ENCODE assay signal across 12 cellular contexts in genomic region chr3:188446014-188446413, GRCh38.
DNase-seq lines count a peak whose midpoint lies in the region; ATAC-seq and TF ChIP-seq lines count a peak whose summit lies in the region.
"Had no signal": no experiment of that assay in that cellular context is flagged by ENCODE, and none has a peak within 500 bp of the region (broad histone marks: within the 10 kb centered on the region; RNA-seq: fewer than 3 reads in every experiment).

No MANE protein-coding gene starts in this region.

- ATAC-seq in GM19324 (IDR thresholded peaks at IDR 0.05; ENCODE audit: low FRiP score, unreplicated experiment) (peak; percentile 78), HG02885 (IDR thresholded peaks at IDR 0.05; ENCODE audit: poor library complexity, unreplicated experiment) (peak; percentile 78)
- ATAC-seq: Panc1 had no signal

- intact Hi-C loops in uterus (cut with DNase I; ENCODE audit: low total_unique reads): no loop called here

- no peak overlapping the region for H3K4me3 ChIP-seq in BLaER1 treated with 17β-estradiol and CSF1 and Interleukin-3, amounts not matched to agents 10 nM and 100 nM
- no peak overlapping the region for H3K4me3 ChIP-seq in uterus

- peaks cover 5 to 42% (median 33%) of the 10 kb centered on the region in 11 experiments; a peak in 21 of 22 replicates for H3K9me3 ChIP-seq in BLaER1 treated with 17β-estradiol and CSF1 and Interleukin-3, amounts not matched to agents 10 nM and 100 nM (replicated peaks in 1 of 11)
- H3K9me3 ChIP-seq in uterus: no peaks in the 10 kb centered on the region

- no peaks in the 10 kb centered on the region for H3K27me3 ChIP-seq in BLaER1 treated with 17β-estradiol and CSF1 and Interleukin-3, amounts not matched to agents 10 nM and 100 nM
- no peaks in the 10 kb centered on the region for H3K27me3 ChIP-seq in uterus

- H4K20me1 ChIP-seq in BLaER1 treated with 17β-estradiol and CSF1 and Interleukin-3, amounts not matched to agents 10 nM and 100 nM: no peaks in the 10 kb centered on the region

- peak; percentile 88 for DNase-seq in NAMALWA (ENCODE audit: low spot score)
- no peak for DNase-seq in OCI-M1 (lab: John Stamatoyannopoulos, UW)
- DNase-seq in uterus: no peak
- DNase-seq in SKM-1 treated with dmso at 0.1 percent for 144 hours (lab: John Stamatoyannopoulos, UW; ENCODE audit: unreplicated experiment): no peak
- no peak for DNase-seq in stimulated activated CD4-positive, alpha-beta T cell treated with anti-CD3 and anti-CD28 coated beads, Interleukin-2, amount 100 ng/mL, for 24 hours
- DNase-seq: activated CD4-positive, alpha-beta T cell treated with anti-CD3 and anti-CD28 coated beads, Interleukin-2, amount 50 U/mL, for 4 hours; KBM-7; midbrain had no signal

- TF ChIP-seq POLR2A in uterus (IDR thresholded peaks at IDR 0.05): no peak

- peak overlapping the region; percentile 13 to 68 (median 44); a peak in 18 of 22 replicates for H3K27ac ChIP-seq in BLaER1 treated with 17β-estradiol and CSF1 and Interleukin-3, amounts not matched to agents 10 nM and 100 nM
- no peak overlapping the region for H3K27ac ChIP-seq in uterus

- peaks cover 0 to 20% (median 10%) of the 10 kb centered on the region in 11 experiments; a peak in 7 of 22 replicates for H3K36me3 ChIP-seq in BLaER1 treated with 17β-estradiol and CSF1 and Interleukin-3, amounts not matched to agents 10 nM and 100 nM
- H3K36me3 ChIP-seq in uterus: no peaks in the 10 kb centered on the region

- peak overlapping the region; percentile 30 to 82 (median 65) for H3K4me2 ChIP-seq in BLaER1 treated with 17β-estradiol and CSF1 and Interleukin-3, amounts not matched to agents 10 nM and 100 nM

- H3K4me1 ChIP-seq in BLaER1 treated with 17β-estradiol and CSF1 and Interleukin-3, amounts not matched to agents 10 nM and 100 nM: peaks cover 39 to 65% (median 56%) of the 10 kb centered on the region in 10 experiments
- H3K4me1 ChIP-seq in uterus: no peaks in the 10 kb centered on the region

- H3K9ac ChIP-seq in BLaER1 treated with 17β-estradiol and CSF1 and Interleukin-3, amounts not matched to agents 10 nM and 100 nM: peak overlapping the region in 8 of 11 experiments; percentile 15 to 62 (median 38); a peak in 10 of 22 replicates

- no peak for TF ChIP-seq CTCF in uterus (IDR thresholded peaks at IDR 0.05)

Comparison
In these comparisons a context has a peak if more than half of its experiments do, and no peak if none do; other contexts are left out.
1. H3K27ac ChIP-seq: peak in BLaER1 treated with 17β-estradiol and CSF1 and Interleukin-3, amounts not matched to agents 10 nM and 100 nM (11 of 11); none in uterus (0 of 2).